18 cellular contexts compared by ENCODE assay signal in the genomic region with DNA sequence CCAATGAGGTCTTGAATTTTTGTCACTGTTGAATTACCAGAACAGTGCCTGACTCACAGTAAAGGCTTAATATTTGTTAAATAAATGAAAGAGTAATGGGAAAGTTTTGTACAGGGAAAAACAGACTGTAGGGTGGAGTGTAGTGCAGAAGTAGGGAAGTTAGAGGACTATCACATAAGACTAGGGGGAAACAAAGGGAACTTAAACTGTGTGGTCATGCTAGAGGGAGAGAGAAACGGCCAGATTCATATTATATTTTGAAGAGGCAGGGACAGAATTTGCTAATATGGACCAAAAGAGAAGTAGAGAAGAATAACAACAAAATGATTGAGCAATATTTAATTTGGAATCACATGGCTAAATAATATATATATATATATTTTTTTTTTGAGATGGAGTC.
"Had no signal": no experiment of that assay in that cellular context is flagged by ENCODE, and none has a peak within 500 bp of the region (broad histone marks: within the 10 kb centered on the region; RNA-seq: fewer than 3 reads in every experiment).

No MANE protein-coding gene starts in this region.

- H3K4me1 ChIP-seq: psoas muscle, suprapubic skin, thyroid gland, uterus had no signal

- ATAC-seq: esophagus mucosa, left colon, psoas muscle, sciatic nerve had no signal

- H3K36me3 ChIP-seq: uterus had no signal

- H3K27me3 Mint-ChIP-seq: type B pancreatic cell had no signal

- DNase-seq: cortex of kidney; effector memory CD4-positive, alpha-beta T cell; heart left ventricle; hippocampal formation; left colon; mesenchymal stem cell; midbrain; psoas muscle; retina; stimulated activated naive CD4-positive, alpha-beta T cell treated with Interleukin-2 at 50 U/mL for 16 hours; thyroid gland; uterus had no signal

- H3K4me3 ChIP-seq: heart left ventricle, lung, psoas muscle, suprapubic skin, thyroid gland, uterus had no signal

- H3K9me3 Mint-ChIP-seq: nephron had no signal

- H3K27ac ChIP-seq: psoas muscle, suprapubic skin, thyroid gland, uterus had no signal

- H3K4me1 Mint-ChIP-seq: nephron had no signal

- H3K4me3 Mint-ChIP-seq: nephron, type B pancreatic cell had no signal

- H3K9me3 ChIP-seq: heart left ventricle, psoas muscle, suprapubic skin, thyroid gland, uterus had no signal

- H3K27ac Mint-ChIP-seq: nephron, type B pancreatic cell had no signal

- H3K27me3 ChIP-seq: heart left ventricle, suprapubic skin, thyroid gland, uterus had no signal
